13 cellular contexts compared by ENCODE assay signal in genomic region chr5:126852916-126853315, GRCh38.
DNase-seq lines count a peak whose midpoint lies in the region; ATAC-seq and TF ChIP-seq lines count a peak whose summit lies in the region.
"Had no signal": no experiment of that assay in that cellular context is flagged by ENCODE, and none has a peak within 500 bp of the region (broad histone marks: within the 10 kb centered on the region; RNA-seq: fewer than 3 reads in every experiment).

No MANE protein-coding gene starts in this region.

- peaks cover 42% of the 10 kb centered on the region for H3K36me3 Mint-ChIP-seq in activated CD4-positive, alpha-beta T cell treated with anti-CD3 and anti-CD28 coated beads, Interleukin-2, amount 10 ng/mL, durations not matched to agents 7 days and 5 days (ENCODE audit: low read depth)
- peaks cover 39% of the 10 kb centered on the region for H3K36me3 Mint-ChIP-seq in activated CD4-positive, alpha-beta memory T cell treated with anti-CD3 and anti-CD28 coated beads, Interleukin-2, amount 10 ng/mL, durations not matched to agents 7 days and 5 days (ENCODE audit: low read depth)
- H3K36me3 Mint-ChIP-seq in endodermal cell (ENCODE audit: low read depth), result peaks cover 43% of the 10 kb centered on the region
- H3K36me3 Mint-ChIP-seq in stimulated activated memory B cell treated with anti-CD40 and anti-IgM and Interleukin-4, amounts not matched to agents 10 μg/mL and 1 μg/mL and 100 μg/mL, for 72 hours, result peaks cover 28% of the 10 kb centered on the region

- POLR2A ChIA-PET in activated CD4-positive, alpha-beta T cell treated with anti-CD3 and anti-CD28 coated beads, Interleukin-2, amount 10 ng/mL, durations not matched to agents 7 days and 5 days (lab: Charles Lee), result interaction anchor here (1.7 kb wide), 1 partner anchor 75 kb away, joined by 5 read pairs; no protein-coding TSS in a partner anchor
- POLR2A ChIA-PET in activated CD4-positive, alpha-beta memory T cell treated with anti-CD3 and anti-CD28 coated beads, Interleukin-2, amount 10 ng/mL, durations not matched to agents 7 days and 5 days (lab: Charles Lee), result interaction anchor here (0.6 to 3.5 kb wide), 3 partner anchors 41 to 154 kb away, joined by 3 to 24 read pairs (median 8); partner anchors contain the start of gene LMNB1

- H3K36me3 ChIP-seq in endodermal cell (ENCODE audit: control insufficient read depth, insufficient read depth, low read length) (peaks cover 15% of the 10 kb centered on the region), H7 (replicated peaks; ENCODE audit: control insufficient read depth, insufficient read depth, low read length) (peaks cover 1% of the 10 kb centered on the region; the same call in 1 of the 2 replicates)
- H3K36me3 ChIP-seq: neutrophil had no signal

- H3K9ac ChIP-seq in endodermal cell (ENCODE audit: extremely low read depth, low read length, poor library complexity, severe bottlenecking), result no peak overlapping the region

- H3K4me3 Mint-ChIP-seq in activated CD4-positive, alpha-beta T cell treated with anti-CD3 and anti-CD28 coated beads, Interleukin-2, amount 10 ng/mL, durations not matched to agents 7 days and 5 days, result peak overlapping the region; percentile 63
- peak overlapping the region; percentile 69 for H3K4me3 Mint-ChIP-seq in activated CD4-positive, alpha-beta memory T cell treated with anti-CD3 and anti-CD28 coated beads, Interleukin-2, amount 10 ng/mL, durations not matched to agents 7 days and 5 days
- H3K4me3 Mint-ChIP-seq in endodermal cell, result no peak overlapping the region
- no peak overlapping the region for H3K4me3 Mint-ChIP-seq in stimulated activated memory B cell treated with anti-CD40 and anti-IgM and Interleukin-4, amounts not matched to agents 10 μg/mL and 1 μg/mL and 100 μg/mL, for 72 hours

- ATAC-seq in stimulated activated memory B cell treated with anti-CD40 and anti-IgM and Interleukin-4, amounts not matched to agents 10 μg/mL and 1 μg/mL and 100 μg/mL, for 72 hours, result no peak
- ATAC-seq in GM21786 (IDR thresholded peaks at IDR 0.05; ENCODE audit: unreplicated experiment) (no peak), GM19452 (IDR thresholded peaks at IDR 0.05; ENCODE audit: unreplicated experiment) (no peak)
- ATAC-seq: HCT116 had no signal

- WGBS in endodermal cell (ENCODE audit: insufficient coverage in 1 of 2, insufficient read length in 1 of 2), 2 experiments, result 90 to 98% methylated on average over 5 to 6 of the region's 6 CpGs

- CTCF ChIA-PET in activated CD4-positive, alpha-beta T cell treated with anti-CD3 and anti-CD28 coated beads, Interleukin-2, amount 10 ng/mL, durations not matched to agents 7 days and 5 days (lab: Charles Lee), result interaction anchor here (2.0 kb wide), 1 partner anchor 10 kb away, joined by 5 read pairs; no protein-coding TSS in a partner anchor
- CTCF ChIA-PET in activated CD4-positive, alpha-beta memory T cell treated with anti-CD3 and anti-CD28 coated beads, Interleukin-2, amount 10 ng/mL, durations not matched to agents 7 days and 5 days (lab: Charles Lee), result no interaction called here

- no peak for DNase-seq in activated CD4-positive, alpha-beta T cell treated with anti-CD3 and anti-CD28 coated beads, Interleukin-2, amount 10 ng/mL, durations not matched to agents 7 days and 5 days
- no peak for DNase-seq in activated CD4-positive, alpha-beta T cell treated with anti-CD3 and anti-CD28 coated beads for 4 hours
- no peak for DNase-seq in activated CD4-positive, alpha-beta memory T cell treated with anti-CD3 and anti-CD28 coated beads, Interleukin-2, amount 10 ng/mL, durations not matched to agents 7 days and 5 days
- peak; percentile 32 for DNase-seq in endodermal cell
- DNase-seq in H7, result no peak
- DNase-seq: Kasumi-1, NCI-H510A treated with DMSO at 0.1 percent for 48 hours had no signal

- peaks cover 8% of the 10 kb centered on the region for H3K4me1 ChIP-seq in endodermal cell (ENCODE audit: control insufficient read depth, insufficient read depth, low read length)

- peaks cover 55% of the 10 kb centered on the region for H3K4me1 Mint-ChIP-seq in activated CD4-positive, alpha-beta T cell treated with anti-CD3 and anti-CD28 coated beads, Interleukin-2, amount 10 ng/mL, durations not matched to agents 7 days and 5 days
- peaks cover 45% of the 10 kb centered on the region for H3K4me1 Mint-ChIP-seq in activated CD4-positive, alpha-beta memory T cell treated with anti-CD3 and anti-CD28 coated beads, Interleukin-2, amount 10 ng/mL, durations not matched to agents 7 days and 5 days
- peaks cover 44% of the 10 kb centered on the region for H3K4me1 Mint-ChIP-seq in endodermal cell
- H3K4me1 Mint-ChIP-seq in stimulated activated memory B cell treated with anti-CD40 and anti-IgM and Interleukin-4, amounts not matched to agents 10 μg/mL and 1 μg/mL and 100 μg/mL, for 72 hours, result peaks cover 34% of the 10 kb centered on the region

- H3K9me3 ChIP-seq in endodermal cell (ENCODE audit: control insufficient read depth, low read length), result no peaks in the 10 kb centered on the region
- H3K9me3 ChIP-seq: neutrophil had no signal

- no peaks in the 10 kb centered on the region for H3K27me3 Mint-ChIP-seq in activated CD4-positive, alpha-beta T cell treated with anti-CD3 and anti-CD28 coated beads, Interleukin-2, amount 10 ng/mL, durations not matched to agents 7 days and 5 days
- no peaks in the 10 kb centered on the region for H3K27me3 Mint-ChIP-seq in activated CD4-positive, alpha-beta memory T cell treated with anti-CD3 and anti-CD28 coated beads, Interleukin-2, amount 10 ng/mL, durations not matched to agents 7 days and 5 days
- H3K27me3 Mint-ChIP-seq in endodermal cell (ENCODE audit: insufficient read depth), result no peaks in the 10 kb centered on the region
- H3K27me3 Mint-ChIP-seq in stimulated activated memory B cell treated with anti-CD40 and anti-IgM and Interleukin-4, amounts not matched to agents 10 μg/mL and 1 μg/mL and 100 μg/mL, for 72 hours, result no peaks in the 10 kb centered on the region

- H3K4me3 ChIP-seq in endodermal cell (ENCODE audit: low read length) (no peak overlapping the region), H7 (ENCODE audit: insufficient read depth, low read depth, low read length) (no peak overlapping the region)

- no peak for TF ChIP-seq CTCF in endodermal cell (conservative IDR thresholded peaks at IDR 0.05)

- no peak overlapping the region for H3K27ac ChIP-seq in endodermal cell (ENCODE audit: low read depth, low read length)
- H3K27ac ChIP-seq: HL-60, neutrophil had no signal

- H3K27ac Mint-ChIP-seq in activated CD4-positive, alpha-beta T cell treated with anti-CD3 and anti-CD28 coated beads, Interleukin-2, amount 10 ng/mL, durations not matched to agents 7 days and 5 days, result peak overlapping the region; percentile 98
- peak overlapping the region; percentile 91 for H3K27ac Mint-ChIP-seq in activated CD4-positive, alpha-beta memory T cell treated with anti-CD3 and anti-CD28 coated beads, Interleukin-2, amount 10 ng/mL, durations not matched to agents 7 days and 5 days
- H3K27ac Mint-ChIP-seq in endodermal cell, result no peak overlapping the region
- peak overlapping the region; percentile 83 for H3K27ac Mint-ChIP-seq in stimulated activated memory B cell treated with anti-CD40 and anti-IgM and Interleukin-4, amounts not matched to agents 10 μg/mL and 1 μg/mL and 100 μg/mL, for 72 hours

- H3K9me3 Mint-ChIP-seq in activated CD4-positive, alpha-beta T cell treated with anti-CD3 and anti-CD28 coated beads, Interleukin-2, amount 10 ng/mL, durations not matched to agents 7 days and 5 days, result peaks cover 3% of the 10 kb centered on the region
- peaks cover 3% of the 10 kb centered on the region for H3K9me3 Mint-ChIP-seq in activated CD4-positive, alpha-beta memory T cell treated with anti-CD3 and anti-CD28 coated beads, Interleukin-2, amount 10 ng/mL, durations not matched to agents 7 days and 5 days
- H3K9me3 Mint-ChIP-seq in endodermal cell, result peaks cover 18% of the 10 kb centered on the region
- H3K9me3 Mint-ChIP-seq in stimulated activated memory B cell treated with anti-CD40 and anti-IgM and Interleukin-4, amounts not matched to agents 10 μg/mL and 1 μg/mL and 100 μg/mL, for 72 hours, result no peaks in the 10 kb centered on the region

- H3K27me3 ChIP-seq in endodermal cell (ENCODE audit: control insufficient read depth, insufficient read depth, low read length, poor library complexity, severe bottlenecking) (no peaks in the 10 kb centered on the region), H7 (ENCODE audit: control insufficient read depth, insufficient read depth, low read length) (no peaks in the 10 kb centered on the region)
- H3K27me3 ChIP-seq: neutrophil had no signal

Comparison
In these comparisons a context has a peak if more than half of its experiments do, and no peak if none do; other contexts are left out.
1. H3K4me3 Mint-ChIP-seq: peak in activated CD4-positive, alpha-beta T cell treated with anti-CD3 and anti-CD28 coated beads, Interleukin-2, amount 10 ng/mL, durations not matched to agents 7 days and 5 days (single experiment) and activated CD4-positive, alpha-beta memory T cell treated with anti-CD3 and anti-CD28 coated beads, Interleukin-2, amount 10 ng/mL, durations not matched to agents 7 days and 5 days (single experiment); none in endodermal cell (single experiment) and stimulated activated memory B cell treated with anti-CD40 and anti-IgM and Interleukin-4, amounts not matched to agents 10 μg/mL and 1 μg/mL and 100 μg/mL, for 72 hours (single experiment).